ENCODE assay signal across 2 cellular contexts in the genomic region with DNA sequence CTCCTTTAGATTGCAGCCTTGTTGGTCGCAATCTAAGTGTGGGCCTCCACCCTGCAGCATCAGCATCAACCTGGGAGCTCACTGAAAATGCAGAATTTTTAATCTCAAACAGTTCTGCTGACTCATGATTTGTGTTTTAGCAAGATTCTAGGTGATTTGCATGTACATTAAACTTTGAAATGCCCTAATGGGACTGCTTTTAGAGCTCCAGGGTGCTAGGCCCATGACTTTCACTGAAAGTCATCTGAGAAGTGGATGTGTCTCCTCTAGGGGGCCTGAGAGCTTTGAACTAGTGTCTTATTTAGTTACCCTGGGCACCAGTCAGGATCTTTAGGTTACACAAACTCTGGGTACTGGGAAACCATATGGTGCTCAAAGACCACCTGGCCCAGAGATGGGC.
TF ChIP-seq lines count a peak whose summit lies in the region.

No MANE protein-coding gene starts in this region.

TF ChIP-seq in A549, 52 proteins besides CTCF, POLR2A, EP300 and RAD21:
- TF ChIP-seq ZFP36 (IDR thresholded peaks at IDR 0.05; ENCODE audit: borderline replicate concordance, partially characterized antibody), result no peak
- peak; percentile 91 for TF ChIP-seq MAFK (IDR thresholded peaks at IDR 0.05; ENCODE audit: partially characterized antibody)
- TF ChIP-seq CEBPB (IDR thresholded peaks at IDR 0.05), result no peak
- 0 out of 2 replicates have a peak, but pooled peaks have one; percentile 27 for TF ChIP-seq NFE2L2 (conservative IDR thresholded peaks at IDR 0.05; ENCODE audit: low read length)
- TF ChIP-seq CHD2 (IDR thresholded peaks at IDR 0.05; ENCODE audit: low read length, partially characterized antibody), result no peak

TF ChIP-seq in K562, 482 proteins besides CTCF, POLR2A, EP300 and RAD21:
- peak; percentile 85 for TF ChIP-seq MAFF (IDR thresholded peaks at IDR 0.05; ENCODE audit: low read length)
- no peak for TF ChIP-seq ZNF696 (CRISPR knock-in tag; conservative IDR thresholded peaks at IDR 0.05)
- TF ChIP-seq, protein P1, sequence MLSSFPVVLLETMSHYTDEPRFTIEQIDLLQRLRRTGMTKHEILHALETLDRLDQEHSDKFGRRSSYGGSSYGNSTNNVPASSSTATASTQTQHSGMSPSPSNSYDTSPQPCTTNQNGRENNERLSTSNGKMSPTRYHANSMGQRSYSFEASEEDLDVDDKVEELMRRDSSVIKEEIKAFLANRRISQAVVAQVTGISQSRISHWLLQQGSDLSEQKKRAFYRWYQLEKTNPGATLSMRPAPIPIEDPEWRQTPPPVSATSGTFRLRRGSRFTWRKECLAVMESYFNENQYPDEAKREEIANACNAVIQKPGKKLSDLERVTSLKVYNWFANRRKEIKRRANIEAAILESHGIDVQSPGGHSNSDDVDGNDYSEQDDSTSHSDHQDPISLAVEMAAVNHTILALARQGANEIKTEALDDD (IDR thresholded peaks at IDR 0.05), result 0 out of 2 replicates have a peak, but pooled peaks have one; percentile 23
- peak; percentile 92 for TF ChIP-seq ZNF316 (IDR thresholded peaks at IDR 0.05)
- TF ChIP-seq NFE2 (IDR thresholded peaks at IDR 0.05; ENCODE audit: low read depth), result peak; percentile 51
- TF ChIP-seq, protein P2, sequence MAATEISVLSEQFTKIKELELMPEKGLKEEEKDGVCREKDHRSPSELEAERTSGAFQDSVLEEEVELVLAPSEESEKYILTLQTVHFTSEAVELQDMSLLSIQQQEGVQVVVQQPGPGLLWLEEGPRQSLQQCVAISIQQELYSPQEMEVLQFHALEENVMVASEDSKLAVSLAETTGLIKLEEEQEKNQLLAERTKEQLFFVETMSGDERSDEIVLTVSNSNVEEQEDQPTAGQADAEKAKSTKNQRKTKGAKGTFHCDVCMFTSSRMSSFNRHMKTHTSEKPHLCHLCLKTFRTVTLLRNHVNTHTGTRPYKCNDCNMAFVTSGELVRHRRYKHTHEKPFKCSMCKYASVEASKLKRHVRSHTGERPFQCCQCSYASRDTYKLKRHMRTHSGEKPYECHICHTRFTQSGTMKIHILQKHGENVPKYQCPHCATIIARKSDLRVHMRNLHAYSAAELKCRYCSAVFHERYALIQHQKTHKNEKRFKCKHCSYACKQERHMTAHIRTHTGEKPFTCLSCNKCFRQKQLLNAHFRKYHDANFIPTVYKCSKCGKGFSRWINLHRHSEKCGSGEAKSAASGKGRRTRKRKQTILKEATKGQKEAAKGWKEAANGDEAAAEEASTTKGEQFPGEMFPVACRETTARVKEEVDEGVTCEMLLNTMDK (IDR thresholded peaks at IDR 0.05; ENCODE audit: borderline replicate concordance, insufficient read depth, low read depth, low read length, poor library complexity, severe bottlenecking), result peak; percentile 56
- no peak for TF ChIP-seq LEF1 (IDR thresholded peaks at IDR 0.05)
- TF ChIP-seq MAFK (IDR thresholded peaks at IDR 0.05; ENCODE audit: low read length), result peak; percentile 87
- TF ChIP-seq MAFG (tag; conservative IDR thresholded peaks at IDR 0.05), result peak; percentile 87
- peak; percentile 81 for TF ChIP-seq C11orf30 (IDR thresholded peaks at IDR 0.05; ENCODE audit: low read depth)
- TF ChIP-seq NFE2L1 (tag; IDR thresholded peaks at IDR 0.05; ENCODE audit: borderline replicate concordance, low read depth), result peak; percentile 22; the same call in 1 of the 2 replicates
- TF ChIP-seq MEIS2 (IDR thresholded peaks at IDR 0.05; ENCODE audit: partially characterized antibody), result no peak
